ENCODE assay signal across 8 cellular contexts in the genomic region with DNA sequence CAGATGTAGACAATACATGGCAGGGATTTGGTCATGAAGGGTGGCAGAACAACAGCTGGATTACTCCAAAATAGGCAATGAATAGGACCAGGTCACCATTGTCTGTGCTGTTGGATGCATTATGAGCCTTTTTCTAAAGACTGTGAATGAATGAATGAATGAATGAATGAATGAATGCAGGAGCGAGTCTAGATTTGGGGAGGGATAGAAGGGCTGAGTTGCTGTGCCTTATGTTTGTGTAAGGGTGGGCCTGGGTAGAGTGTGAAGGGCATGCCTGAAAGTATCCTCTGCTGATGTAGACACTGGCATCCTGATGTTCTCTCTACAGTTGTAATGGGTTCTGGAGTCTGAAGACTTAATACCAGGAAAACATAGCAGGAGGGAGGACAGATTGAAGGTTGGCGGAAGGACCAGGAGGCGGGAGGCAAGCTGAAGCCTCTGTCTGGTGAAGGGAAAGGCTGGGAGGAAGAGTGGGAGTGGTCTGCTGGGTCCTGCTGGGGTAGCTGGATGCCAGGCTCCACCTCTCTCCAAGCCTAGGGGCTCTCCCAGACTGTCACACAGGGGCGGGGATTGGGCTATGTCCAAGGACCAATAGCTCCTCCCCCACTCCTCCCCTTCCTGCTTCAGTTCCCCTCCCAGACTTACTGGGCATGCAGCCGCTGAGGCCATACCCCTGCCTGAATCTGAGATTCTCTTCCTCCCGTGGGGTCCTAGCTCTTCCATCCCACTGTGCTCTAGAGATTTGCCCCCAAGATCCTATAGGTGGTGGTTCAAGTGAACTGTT. TPM values are rescaled to one million over a fixed set of nuclear protein-coding genes. Genes with fewer than 3 reads are reported as not detected.
DNase-seq lines count a peak whose midpoint lies in the region; ATAC-seq and TF ChIP-seq lines count a peak whose summit lies in the region.

No MANE protein-coding gene starts in this region.

- ATAC-seq in GM18867 (IDR thresholded peaks at IDR 0.05; ENCODE audit: unreplicated experiment), result peak; percentile 53
- ATAC-seq in HG03108 (IDR thresholded peaks at IDR 0.05; ENCODE audit: unreplicated experiment), result peak; percentile 66

- DNase-seq in ACHN, result peak; percentile 79
- DNase-seq in NCI-H774 (lab: John Stamatoyannopoulos, UW), result peak; percentile 48
- peak; percentile 91 for DNase-seq in colonic mucosa
- DNase-seq in left kidney (ENCODE audit: low read depth, low spot score), result peak; percentile 98
- DNase-seq in superior temporal gyrus (ENCODE audit: extremely low spot score), result peak; percentile 91
- DNase-seq in activated T-cell treated with anti-CD3 and anti-CD28 coated beads, Interleukin-2, amount 50 U/mL, for 1 hour, result no peak

- intact Hi-C loops in colonic mucosa (cut with DNase I), result no loop called here

- in situ Hi-C loops in ACHN (cut with HindIII; ENCODE audit: low pct_ligation_motif_present, low pct_unique_long_range_greater_than_20kb, low sequenced_read_pairs), result no loop called here

- H3K9me3 ChIP-seq in colonic mucosa, result no peaks in the 10 kb centered on the region

- H3K27me3 ChIP-seq in colonic mucosa, result no peaks in the 10 kb centered on the region

- H3K4me3 ChIP-seq in colonic mucosa, result no peak overlapping the region

- H3K9ac ChIP-seq in colonic mucosa (ENCODE audit: low read depth in 2 of 2, low read length in 2 of 2), result no peak overlapping the region

- no peak for TF ChIP-seq CTCF in colonic mucosa (IDR thresholded peaks at IDR 0.05)

- peak overlapping the region; percentile 61 for H3K27ac ChIP-seq in colonic mucosa

- H3K36me3 ChIP-seq in colonic mucosa, result no peaks in the 10 kb centered on the region

- peaks cover 4% of the 10 kb centered on the region for H3K4me1 ChIP-seq in colonic mucosa

RNA-seq across cellular contexts. Expression of a gene that starts 4.8 kb away (rescaled TPM):
- 10 to 100 TPM; 30.0 to 59.0 TPM for total RNA-seq in colonic mucosa

RNA-seq across cellular contexts. Expression of a gene that starts 12.2 kb away (rescaled TPM):
- total RNA-seq in colonic mucosa, result 10 to 100 TPM; 76.9 to 87.3 TPM

RNA-seq across cellular contexts. Expression of a gene that starts 12.4 kb away (rescaled TPM):
- 10 to 100 TPM; 48.0 TPM for total RNA-seq in colonic mucosa

RNA-seq across cellular contexts. Expression of a gene that starts 28.1 kb away (rescaled TPM):
- total RNA-seq in colonic mucosa, result 1 to 10 TPM; 1.8 to 5.3 TPM

RNA-seq across cellular contexts. Expression of a gene that starts 28.2 kb away (rescaled TPM):
- 10 to 100 TPM in 1 of 2 donors, 1 to 10 TPM in 1; 7.4 to 11.8 TPM for total RNA-seq in colonic mucosa
